Comparison of ENCODE assay signal across 8 cellular contexts in the genomic region with DNA sequence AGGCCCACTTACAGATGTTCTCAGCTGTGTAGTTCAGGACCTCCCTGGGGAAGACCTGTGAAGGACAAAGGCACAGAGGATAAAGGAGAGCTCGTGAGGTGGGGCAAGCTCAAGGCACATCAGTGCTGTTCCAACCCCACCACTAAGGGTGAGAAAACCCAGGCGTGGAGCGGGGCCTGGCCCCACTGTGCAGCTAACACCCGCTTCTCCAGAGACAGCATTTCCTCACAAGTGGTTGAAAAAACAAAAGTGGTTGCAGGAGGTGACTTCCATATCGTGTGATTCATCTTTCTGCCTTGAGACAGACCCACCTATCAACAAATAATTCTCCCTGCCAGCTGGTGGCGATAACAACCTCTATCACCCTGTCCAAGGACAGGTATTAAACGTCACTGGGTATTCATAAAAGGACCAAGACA.
A peak's percentile ranks its signal among the peaks of the same experiment; 100 is the strongest.
DNase-seq lines count a peak whose midpoint lies in the region; ATAC-seq and TF ChIP-seq lines count a peak whose summit lies in the region.
"Had no signal": no experiment of that assay in that cellular context is flagged by ENCODE, and none has a peak within 500 bp of the region (broad histone marks: within the 10 kb centered on the region; RNA-seq: fewer than 3 reads in every experiment).

No MANE protein-coding gene starts in this region.

- H3K4me3 ChIP-seq in MM.1S (ENCODE audit: low read length): no peak overlapping the region
- no peak overlapping the region for H3K4me3 ChIP-seq in astrocyte of the spinal cord (ENCODE audit: low read depth, low read length)
- H3K4me3 ChIP-seq: heart left ventricle had no signal

- H4K20me1 ChIP-seq in MM.1S (ENCODE audit: insufficient read depth, low read length): peaks cover 4% of the 10 kb centered on the region; the same call in 1 of the 2 replicates

- H3K9ac ChIP-seq in MM.1S (ENCODE audit: low read length): no peak overlapping the region

- H3K27me3 Mint-ChIP-seq in nephron progenitor cell (ENCODE audit: low read depth, poor library complexity): no peaks in the 10 kb centered on the region

- peaks cover 60% of the 10 kb centered on the region for H3K36me3 Mint-ChIP-seq in nephron progenitor cell (ENCODE audit: low read depth)

- H2AFZ ChIP-seq in MM.1S (ENCODE audit: low read length): no peak overlapping the region

- peaks cover 81% of the 10 kb centered on the region for H3K4me1 ChIP-seq in MM.1S (ENCODE audit: low read length)

- H3K4me2 ChIP-seq in MM.1S (ENCODE audit: low read depth, low read length): peak overlapping the region; percentile 15; the same call in 1 of the 2 replicates

- H3K27ac ChIP-seq in MM.1S (ENCODE audit: low read length): peak overlapping the region; percentile 67; the same call in 1 of the 2 replicates

- H3K4me1 Mint-ChIP-seq in nephron progenitor cell: no peaks in the 10 kb centered on the region

- no peaks in the 10 kb centered on the region for H3K9me2 ChIP-seq in MM.1S (replicated peaks; ENCODE audit: insufficient read depth, low read length)

- no peaks in the 10 kb centered on the region for H3K9me3 Mint-ChIP-seq in nephron progenitor cell

- in situ Hi-C loops in astrocyte of the spinal cord (cut with HindIII; ENCODE audit: low sequenced_read_pairs): no loop called here

- no peaks in the 10 kb centered on the region for H3K27me3 ChIP-seq in MM.1S (replicated peaks; ENCODE audit: insufficient read depth, low read length)
- H3K27me3 ChIP-seq: heart left ventricle had no signal

- H3K36me3 ChIP-seq in MM.1S (replicated peaks; ENCODE audit: insufficient read depth, low read length): peaks cover 66% of the 10 kb centered on the region

- TF ChIP-seq CTCF in MM.1S (IDR thresholded peaks at IDR 0.05; ENCODE audit: low read length) (peak; percentile 39), astrocyte of the spinal cord (IDR thresholded peaks at IDR 0.05; ENCODE audit: low read depth, low read length) (peak; percentile 14), nephron progenitor cell (IDR thresholded peaks at IDR 0.05) (no peak)

- H3K79me2 ChIP-seq in MM.1S (ENCODE audit: low read length): peaks cover 99% of the 10 kb centered on the region

- peaks cover 99% of the 10 kb centered on the region for H3F3A ChIP-seq in MM.1S (ENCODE audit: insufficient read depth, low read length)

- peak overlapping the region; percentile 58 for H3K27ac Mint-ChIP-seq in nephron progenitor cell

- ATAC-seq in GM19467 (IDR thresholded peaks at IDR 0.05; ENCODE audit: unreplicated experiment): no peak

- H3K4me3 Mint-ChIP-seq in nephron progenitor cell: no peak overlapping the region

- no peaks in the 10 kb centered on the region for H3K9me3 ChIP-seq in MM.1S (replicated peaks; ENCODE audit: insufficient read depth, low read length)
- H3K9me3 ChIP-seq: heart left ventricle had no signal

- peak; percentile 16 for DNase-seq in EH (ENCODE audit: low read depth)
- DNase-seq in MM.1S: no peak
- DNase-seq in astrocyte of the spinal cord (ENCODE audit: low read depth, low spot score): peak; percentile 26
- no peak for DNase-seq in nephron progenitor cell
- DNase-seq in NCI-H1048 (lab: John Stamatoyannopoulos, UW): no peak
- no peak for DNase-seq in effector CD8-positive, alpha-beta T cell (lab: John Stamatoyannopoulos, UW)
- DNase-seq: heart left ventricle had no signal

Comparison
In these comparisons a context has a peak if more than half of its experiments do, and no peak if none do; other contexts are left out.
1. DNase-seq: peak in EH (single experiment) and astrocyte of the spinal cord (single experiment); none in MM.1S (single experiment), nephron progenitor cell (single experiment), NCI-H1048 (single experiment) and effector CD8-positive, alpha-beta T cell (single experiment).